Comparison of ENCODE assay signal across 1 cellular context in the genomic region with DNA sequence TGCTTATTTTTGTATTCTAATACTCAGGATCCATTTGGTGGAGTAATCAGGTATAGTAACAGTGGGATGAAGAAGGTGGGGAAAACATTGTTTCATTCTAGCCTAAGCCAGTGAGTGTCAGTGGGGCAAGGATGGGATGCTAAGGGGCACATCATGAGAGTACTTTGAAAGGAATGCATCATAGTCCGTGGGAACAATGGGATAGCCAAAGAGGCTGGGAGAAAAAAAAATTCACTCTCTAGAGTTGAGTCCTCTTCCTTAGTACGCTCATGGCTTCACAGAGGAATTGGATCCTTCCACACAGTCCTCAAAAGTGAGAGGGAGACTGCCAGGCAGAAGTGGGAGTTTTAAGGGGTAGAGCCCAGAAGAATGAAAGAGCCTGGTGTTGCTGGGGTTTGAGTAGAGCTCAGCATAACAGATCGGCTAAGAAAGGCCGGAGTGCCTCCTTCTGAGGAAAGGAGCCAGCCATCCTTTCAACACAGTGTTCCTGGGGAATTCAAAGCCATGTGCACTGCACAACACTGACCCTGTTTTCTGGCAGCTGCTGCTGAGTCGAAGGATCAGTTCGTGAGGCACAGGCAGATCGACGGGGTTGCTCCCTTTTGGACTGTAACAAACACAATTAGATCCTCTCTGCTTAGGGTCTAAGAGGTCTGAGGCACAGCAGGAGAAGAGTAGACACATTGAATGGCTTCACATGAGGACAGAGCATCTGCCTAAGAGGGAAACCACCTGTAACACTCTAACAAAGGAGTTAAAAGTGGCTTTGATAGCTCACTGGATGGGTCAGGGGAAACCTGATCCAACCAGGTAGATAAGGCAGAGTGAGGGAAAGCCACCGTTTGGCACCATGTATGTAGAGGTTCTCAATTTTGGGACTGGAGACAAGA.
TF ChIP-seq lines count a peak whose summit lies in the region.

No MANE protein-coding gene starts in this region.

TF ChIP-seq in H1, 55 proteins besides CTCF, POLR2A, EP300 and RAD21 (continued from another document):
- TF ChIP-seq E2F6 (IDR thresholded peaks at IDR 0.05) = peak; percentile 46; the same call in 1 of the 2 replicates
- TF ChIP-seq, protein P1, sequence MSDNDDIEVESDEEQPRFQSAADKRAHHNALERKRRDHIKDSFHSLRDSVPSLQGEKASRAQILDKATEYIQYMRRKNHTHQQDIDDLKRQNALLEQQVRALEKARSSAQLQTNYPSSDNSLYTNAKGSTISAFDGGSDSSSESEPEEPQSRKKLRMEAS (IDR thresholded peaks at IDR 0.05) = peak; percentile 63
